Comparison of ENCODE assay signal across 1 cellular context in the genomic region with DNA sequence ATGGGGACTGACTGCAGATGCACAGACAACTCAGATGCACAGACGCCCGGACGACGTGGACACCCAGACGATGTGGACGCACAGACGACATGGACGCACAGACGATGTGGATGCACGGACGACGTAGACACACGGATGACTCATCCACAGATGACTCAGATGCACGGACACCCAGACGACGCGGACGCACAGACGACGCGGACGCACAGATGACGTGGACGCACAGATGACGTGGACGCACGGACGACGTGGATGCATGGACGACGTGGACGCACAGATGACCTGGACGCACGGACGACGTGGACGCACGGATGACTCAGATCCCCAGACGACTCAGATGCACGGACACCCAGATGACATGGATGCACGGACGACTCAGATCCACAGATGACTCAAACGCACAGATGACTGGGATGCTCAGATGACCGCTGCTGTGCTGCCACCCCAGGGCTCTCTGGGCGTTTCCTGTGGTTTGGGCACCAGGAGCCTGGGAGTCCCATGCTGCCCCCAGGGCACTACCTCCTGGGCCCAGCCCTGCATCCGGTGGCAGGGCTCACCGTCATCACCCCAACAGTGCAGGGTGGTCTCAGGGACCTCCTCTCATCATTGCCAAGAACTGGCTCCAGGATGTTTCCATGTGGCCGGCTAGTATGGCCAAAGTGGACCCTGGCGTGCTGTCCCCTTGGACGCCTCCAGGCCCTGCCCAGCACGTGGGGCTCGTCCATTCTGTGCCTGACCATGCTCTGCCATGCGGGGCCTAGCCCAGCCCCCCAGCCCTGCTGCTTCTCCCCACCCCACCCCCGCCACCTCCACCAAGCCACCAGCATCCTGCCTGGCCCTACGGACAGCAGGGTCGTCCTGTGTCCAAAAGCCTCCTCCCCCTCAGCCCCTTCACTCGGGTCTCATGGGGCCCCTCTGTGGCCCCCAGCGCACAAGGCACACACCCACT.
TF ChIP-seq lines count a peak whose summit lies in the region.

No MANE protein-coding gene starts in this region.

TF ChIP-seq in K562, 482 proteins besides CTCF, POLR2A, EP300 and RAD21 (continued from another document and continues in another):
- TF ChIP-seq, protein P1, sequence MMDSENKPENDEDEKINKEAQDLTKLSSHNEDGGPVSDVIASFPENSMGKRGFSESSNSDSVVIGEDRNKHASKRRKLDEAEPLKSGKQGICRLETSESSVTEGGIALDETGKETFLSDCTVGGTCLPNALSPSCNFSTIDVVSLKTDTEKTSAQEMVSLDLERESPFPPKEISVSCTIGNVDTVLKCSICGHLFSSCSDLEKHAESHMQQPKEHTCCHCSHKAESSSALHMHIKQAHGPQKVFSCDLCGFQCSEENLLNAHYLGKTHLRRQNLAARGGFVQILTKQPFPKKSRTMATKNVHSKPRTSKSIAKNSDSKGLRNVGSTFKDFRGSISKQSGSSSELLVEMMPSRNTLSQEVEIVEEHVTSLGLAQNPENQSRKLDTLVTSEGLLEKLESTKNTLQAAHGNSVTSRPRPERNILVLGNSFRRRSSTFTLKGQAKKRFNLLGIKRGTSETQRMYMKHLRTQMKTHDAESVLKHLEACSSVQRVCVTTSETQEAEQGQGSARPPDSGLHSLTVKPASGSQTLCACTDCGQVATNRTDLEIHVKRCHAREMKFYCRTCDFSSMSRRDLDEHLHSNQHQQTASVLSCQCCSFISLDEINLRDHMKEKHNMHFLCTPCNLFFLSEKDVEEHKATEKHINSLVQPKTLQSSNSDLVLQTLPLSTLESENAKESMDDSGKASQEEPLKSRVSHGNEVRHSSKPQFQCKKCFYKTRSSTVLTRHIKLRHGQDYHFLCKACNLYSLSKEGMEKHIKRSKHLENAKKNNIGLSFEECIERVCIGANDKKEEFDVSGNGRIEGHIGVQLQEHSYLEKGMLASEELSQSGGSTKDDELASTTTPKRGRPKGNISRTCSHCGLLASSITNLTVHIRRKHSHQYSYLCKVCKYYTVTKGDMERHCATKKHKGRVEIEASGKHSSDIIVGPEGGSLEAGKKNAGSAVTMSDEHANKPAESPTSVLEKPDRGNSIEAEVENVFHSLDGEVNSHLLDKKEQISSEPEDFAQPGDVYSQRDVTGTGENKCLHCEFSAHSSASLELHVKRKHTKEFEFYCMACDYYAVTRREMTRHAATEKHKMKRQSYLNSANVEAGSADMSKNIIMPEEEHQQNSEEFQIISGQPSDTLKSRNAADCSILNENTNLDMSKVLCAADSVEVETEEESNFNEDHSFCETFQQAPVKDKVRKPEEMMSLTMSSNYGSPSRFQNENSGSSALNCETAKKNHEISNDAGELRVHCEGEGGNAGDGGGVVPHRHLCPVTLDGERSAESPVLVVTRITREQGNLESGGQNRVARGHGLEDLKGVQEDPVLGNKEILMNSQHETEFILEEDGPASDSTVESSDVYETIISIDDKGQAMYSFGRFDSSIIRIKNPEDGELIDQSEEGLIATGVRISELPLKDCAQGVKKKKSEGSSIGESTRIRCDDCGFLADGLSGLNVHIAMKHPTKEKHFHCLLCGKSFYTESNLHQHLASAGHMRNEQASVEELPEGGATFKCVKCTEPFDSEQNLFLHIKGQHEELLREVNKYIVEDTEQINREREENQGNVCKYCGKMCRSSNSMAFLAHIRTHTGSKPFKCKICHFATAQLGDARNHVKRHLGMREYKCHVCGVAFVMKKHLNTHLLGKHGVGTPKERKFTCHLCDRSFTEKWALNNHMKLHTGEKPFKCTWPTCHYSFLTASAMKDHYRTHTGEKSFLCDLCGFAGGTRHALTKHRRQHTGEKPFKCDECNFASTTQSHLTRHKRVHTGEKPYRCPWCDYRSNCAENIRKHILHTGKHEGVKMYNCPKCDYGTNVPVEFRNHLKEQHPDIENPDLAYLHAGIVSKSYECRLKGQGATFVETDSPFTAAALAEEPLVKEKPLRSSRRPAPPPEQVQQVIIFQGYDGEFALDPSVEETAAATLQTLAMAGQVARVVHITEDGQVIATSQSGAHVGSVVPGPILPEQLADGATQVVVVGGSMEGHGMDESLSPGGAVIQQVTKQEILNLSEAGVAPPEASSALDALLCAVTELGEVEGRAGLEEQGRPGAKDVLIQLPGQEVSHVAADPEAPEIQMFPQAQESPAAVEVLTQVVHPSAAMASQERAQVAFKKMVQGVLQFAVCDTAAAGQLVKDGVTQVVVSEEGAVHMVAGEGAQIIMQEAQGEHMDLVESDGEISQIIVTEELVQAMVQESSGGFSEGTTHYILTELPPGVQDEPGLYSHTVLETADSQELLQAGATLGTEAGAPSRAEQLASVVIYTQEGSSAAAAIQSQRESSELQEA (IDR thresholded peaks at IDR 0.05; ENCODE audit: low read depth) = no peak
- TF ChIP-seq, protein P2, sequence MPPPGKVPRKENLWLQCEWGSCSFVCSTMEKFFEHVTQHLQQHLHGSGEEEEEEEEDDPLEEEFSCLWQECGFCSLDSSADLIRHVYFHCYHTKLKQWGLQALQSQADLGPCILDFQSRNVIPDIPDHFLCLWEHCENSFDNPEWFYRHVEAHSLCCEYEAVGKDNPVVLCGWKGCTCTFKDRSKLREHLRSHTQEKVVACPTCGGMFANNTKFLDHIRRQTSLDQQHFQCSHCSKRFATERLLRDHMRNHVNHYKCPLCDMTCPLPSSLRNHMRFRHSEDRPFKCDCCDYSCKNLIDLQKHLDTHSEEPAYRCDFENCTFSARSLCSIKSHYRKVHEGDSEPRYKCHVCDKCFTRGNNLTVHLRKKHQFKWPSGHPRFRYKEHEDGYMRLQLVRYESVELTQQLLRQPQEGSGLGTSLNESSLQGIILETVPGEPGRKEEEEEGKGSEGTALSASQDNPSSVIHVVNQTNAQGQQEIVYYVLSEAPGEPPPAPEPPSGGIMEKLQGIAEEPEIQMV (tag; conservative IDR thresholded peaks at IDR 0.05; ENCODE audit: low read depth) = peak; percentile 76; the same call in 1 of the 2 replicates
- TF ChIP-seq ZFX (CRISPR knock-in tag; IDR thresholded peaks at IDR 0.05) = peak; percentile 27; the same call in 1 of the 2 replicates
- peak; percentile 54; the same call in 1 of the 2 replicates for TF ChIP-seq RFX5 (IDR thresholded peaks at IDR 0.05; ENCODE audit: low read depth, low read length)
- no peak for TF ChIP-seq ZNF274 (IDR thresholded peaks at IDR 0.05; ENCODE audit: borderline replicate concordance, low read depth, low read length)
- no peak for TF ChIP-seq RBM15 (IDR thresholded peaks at IDR 0.05; ENCODE audit: insufficient read depth, low read length)
- TF ChIP-seq CREM (IDR thresholded peaks at IDR 0.05; ENCODE audit: low read depth) = peak; percentile 100
- TF ChIP-seq, protein P3, sequence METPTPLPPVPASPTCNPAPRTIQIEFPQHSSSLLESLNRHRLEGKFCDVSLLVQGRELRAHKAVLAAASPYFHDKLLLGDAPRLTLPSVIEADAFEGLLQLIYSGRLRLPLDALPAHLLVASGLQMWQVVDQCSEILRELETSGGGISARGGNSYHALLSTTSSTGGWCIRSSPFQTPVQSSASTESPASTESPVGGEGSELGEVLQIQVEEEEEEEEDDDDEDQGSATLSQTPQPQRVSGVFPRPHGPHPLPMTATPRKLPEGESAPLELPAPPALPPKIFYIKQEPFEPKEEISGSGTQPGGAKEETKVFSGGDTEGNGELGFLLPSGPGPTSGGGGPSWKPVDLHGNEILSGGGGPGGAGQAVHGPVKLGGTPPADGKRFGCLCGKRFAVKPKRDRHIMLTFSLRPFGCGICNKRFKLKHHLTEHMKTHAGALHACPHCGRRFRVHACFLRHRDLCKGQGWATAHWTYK (CRISPR knock-in tag; IDR thresholded peaks at IDR 0.05) = no peak
- no peak for TF ChIP-seq ZNF77 (CRISPR knock-in tag; IDR thresholded peaks at IDR 0.05)
- no peak for TF ChIP-seq FOXJ2 (tag; IDR thresholded peaks at IDR 0.05)
- TF ChIP-seq U2AF2 (optimal IDR thresholded peaks at IDR 0.05; ENCODE audit: low read depth, low read length) = no peak
- no peak for TF ChIP-seq MECOM (CRISPR knock-in tag; IDR thresholded peaks at IDR 0.05)
- TF ChIP-seq, protein P4, sequence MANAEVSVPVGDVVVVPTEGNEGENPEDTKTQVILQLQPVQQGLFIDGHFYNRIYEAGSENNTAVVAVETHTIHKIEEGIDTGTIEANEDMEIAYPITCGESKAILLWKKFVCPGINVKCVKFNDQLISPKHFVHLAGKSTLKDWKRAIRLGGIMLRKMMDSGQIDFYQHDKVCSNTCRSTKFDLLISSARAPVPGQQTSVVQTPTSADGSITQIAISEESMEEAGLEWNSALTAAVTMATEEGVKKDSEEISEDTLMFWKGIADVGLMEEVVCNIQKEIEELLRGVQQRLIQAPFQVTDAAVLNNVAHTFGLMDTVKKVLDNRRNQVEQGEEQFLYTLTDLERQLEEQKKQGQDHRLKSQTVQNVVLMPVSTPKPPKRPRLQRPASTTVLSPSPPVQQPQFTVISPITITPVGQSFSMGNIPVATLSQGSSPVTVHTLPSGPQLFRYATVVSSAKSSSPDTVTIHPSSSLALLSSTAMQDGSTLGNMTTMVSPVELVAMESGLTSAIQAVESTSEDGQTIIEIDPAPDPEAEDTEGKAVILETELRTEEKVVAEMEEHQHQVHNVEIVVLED (CRISPR knock-in tag; IDR thresholded peaks at IDR 0.05) = peak; percentile 100
- no peak for TF ChIP-seq ZNF124 (CRISPR knock-in tag; IDR thresholded peaks at IDR 0.05)
- TF ChIP-seq MEF2D (tag; conservative IDR thresholded peaks at IDR 0.05; ENCODE audit: low read depth) = peak; percentile 72
- TF ChIP-seq MEIS2 (IDR thresholded peaks at IDR 0.05; ENCODE audit: partially characterized antibody) = peak; percentile 55
- TF ChIP-seq, protein P5, sequence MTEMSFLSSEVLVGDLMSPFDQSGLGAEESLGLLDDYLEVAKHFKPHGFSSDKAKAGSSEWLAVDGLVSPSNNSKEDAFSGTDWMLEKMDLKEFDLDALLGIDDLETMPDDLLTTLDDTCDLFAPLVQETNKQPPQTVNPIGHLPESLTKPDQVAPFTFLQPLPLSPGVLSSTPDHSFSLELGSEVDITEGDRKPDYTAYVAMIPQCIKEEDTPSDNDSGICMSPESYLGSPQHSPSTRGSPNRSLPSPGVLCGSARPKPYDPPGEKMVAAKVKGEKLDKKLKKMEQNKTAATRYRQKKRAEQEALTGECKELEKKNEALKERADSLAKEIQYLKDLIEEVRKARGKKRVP (CRISPR knock-in tag; IDR thresholded peaks at IDR 0.05) = no peak
- TF ChIP-seq HEY1 (CRISPR knock-in tag; IDR thresholded peaks at IDR 0.05; ENCODE audit: borderline replicate concordance) = no peak
- no peak for TF ChIP-seq KDM5B (IDR thresholded peaks at IDR 0.05; ENCODE audit: insufficient replicate concordance, low read depth, low read length)
- TF ChIP-seq TRIM24 (IDR thresholded peaks at IDR 0.05) = peak; percentile 15 to 91; a peak in 2 of 4 replicates
- no peak for TF ChIP-seq SMAD3 (CRISPR knock-in tag; conservative IDR thresholded peaks at IDR 0.05)
- TF ChIP-seq, protein P6, sequence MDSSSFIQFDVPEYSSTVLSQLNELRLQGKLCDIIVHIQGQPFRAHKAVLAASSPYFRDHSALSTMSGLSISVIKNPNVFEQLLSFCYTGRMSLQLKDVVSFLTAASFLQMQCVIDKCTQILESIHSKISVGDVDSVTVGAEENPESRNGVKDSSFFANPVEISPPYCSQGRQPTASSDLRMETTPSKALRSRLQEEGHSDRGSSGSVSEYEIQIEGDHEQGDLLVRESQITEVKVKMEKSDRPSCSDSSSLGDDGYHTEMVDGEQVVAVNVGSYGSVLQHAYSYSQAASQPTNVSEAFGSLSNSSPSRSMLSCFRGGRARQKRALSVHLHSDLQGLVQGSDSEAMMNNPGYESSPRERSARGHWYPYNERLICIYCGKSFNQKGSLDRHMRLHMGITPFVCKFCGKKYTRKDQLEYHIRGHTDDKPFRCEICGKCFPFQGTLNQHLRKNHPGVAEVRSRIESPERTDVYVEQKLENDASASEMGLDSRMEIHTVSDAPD (CRISPR knock-in tag; IDR thresholded peaks at IDR 0.05) = no peak
- no peak for TF ChIP-seq ZSCAN29 (IDR thresholded peaks at IDR 0.05)
- TF ChIP-seq STAT5A (IDR thresholded peaks at IDR 0.05; ENCODE audit: borderline replicate concordance, low read length) = peak; percentile 32; the same call in 1 of the 2 replicates
- no peak for TF ChIP-seq SLC30A9 (CRISPR knock-in tag; IDR thresholded peaks at IDR 0.05)
- TF ChIP-seq, protein P7, sequence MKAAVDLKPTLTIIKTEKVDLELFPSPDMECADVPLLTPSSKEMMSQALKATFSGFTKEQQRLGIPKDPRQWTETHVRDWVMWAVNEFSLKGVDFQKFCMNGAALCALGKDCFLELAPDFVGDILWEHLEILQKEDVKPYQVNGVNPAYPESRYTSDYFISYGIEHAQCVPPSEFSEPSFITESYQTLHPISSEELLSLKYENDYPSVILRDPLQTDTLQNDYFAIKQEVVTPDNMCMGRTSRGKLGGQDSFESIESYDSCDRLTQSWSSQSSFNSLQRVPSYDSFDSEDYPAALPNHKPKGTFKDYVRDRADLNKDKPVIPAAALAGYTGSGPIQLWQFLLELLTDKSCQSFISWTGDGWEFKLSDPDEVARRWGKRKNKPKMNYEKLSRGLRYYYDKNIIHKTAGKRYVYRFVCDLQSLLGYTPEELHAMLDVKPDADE (conservative IDR thresholded peaks at IDR 0.05; ENCODE audit: control insufficient read depth, low read depth, low read length) = no peak
- no peak for TF ChIP-seq FOXA3 (CRISPR knock-in tag; conservative IDR thresholded peaks at IDR 0.05 in 1 of 2, IDR thresholded peaks at IDR 0.05 in 1 of 2)
- TF ChIP-seq, protein P8, sequence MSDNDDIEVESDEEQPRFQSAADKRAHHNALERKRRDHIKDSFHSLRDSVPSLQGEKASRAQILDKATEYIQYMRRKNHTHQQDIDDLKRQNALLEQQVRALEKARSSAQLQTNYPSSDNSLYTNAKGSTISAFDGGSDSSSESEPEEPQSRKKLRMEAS (CRISPR knock-in tag; IDR thresholded peaks at IDR 0.05) = peak; percentile 85
- peak; percentile 89 for TF ChIP-seq NFIC (IDR thresholded peaks at IDR 0.05)
- TF ChIP-seq, protein P9, sequence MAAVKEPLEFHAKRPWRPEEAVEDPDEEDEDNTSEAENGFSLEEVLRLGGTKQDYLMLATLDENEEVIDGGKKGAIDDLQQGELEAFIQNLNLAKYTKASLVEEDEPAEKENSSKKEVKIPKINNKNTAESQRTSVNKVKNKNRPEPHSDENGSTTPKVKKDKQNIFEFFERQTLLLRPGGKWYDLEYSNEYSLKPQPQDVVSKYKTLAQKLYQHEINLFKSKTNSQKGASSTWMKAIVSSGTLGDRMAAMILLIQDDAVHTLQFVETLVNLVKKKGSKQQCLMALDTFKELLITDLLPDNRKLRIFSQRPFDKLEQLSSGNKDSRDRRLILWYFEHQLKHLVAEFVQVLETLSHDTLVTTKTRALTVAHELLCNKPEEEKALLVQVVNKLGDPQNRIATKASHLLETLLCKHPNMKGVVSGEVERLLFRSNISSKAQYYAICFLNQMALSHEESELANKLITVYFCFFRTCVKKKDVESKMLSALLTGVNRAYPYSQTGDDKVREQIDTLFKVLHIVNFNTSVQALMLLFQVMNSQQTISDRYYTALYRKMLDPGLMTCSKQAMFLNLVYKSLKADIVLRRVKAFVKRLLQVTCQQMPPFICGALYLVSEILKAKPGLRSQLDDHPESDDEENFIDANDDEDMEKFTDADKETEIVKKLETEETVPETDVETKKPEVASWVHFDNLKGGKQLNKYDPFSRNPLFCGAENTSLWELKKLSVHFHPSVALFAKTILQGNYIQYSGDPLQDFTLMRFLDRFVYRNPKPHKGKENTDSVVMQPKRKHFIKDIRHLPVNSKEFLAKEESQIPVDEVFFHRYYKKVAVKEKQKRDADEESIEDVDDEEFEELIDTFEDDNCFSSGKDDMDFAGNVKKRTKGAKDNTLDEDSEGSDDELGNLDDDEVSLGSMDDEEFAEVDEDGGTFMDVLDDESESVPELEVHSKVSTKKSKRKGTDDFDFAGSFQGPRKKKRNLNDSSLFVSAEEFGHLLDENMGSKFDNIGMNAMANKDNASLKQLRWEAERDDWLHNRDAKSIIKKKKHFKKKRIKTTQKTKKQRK (IDR thresholded peaks at IDR 0.05; ENCODE audit: borderline replicate concordance, low read depth, low read length) = no peak
